Comparison of ENCODE assay signal across 9 cellular contexts in the genomic region with DNA sequence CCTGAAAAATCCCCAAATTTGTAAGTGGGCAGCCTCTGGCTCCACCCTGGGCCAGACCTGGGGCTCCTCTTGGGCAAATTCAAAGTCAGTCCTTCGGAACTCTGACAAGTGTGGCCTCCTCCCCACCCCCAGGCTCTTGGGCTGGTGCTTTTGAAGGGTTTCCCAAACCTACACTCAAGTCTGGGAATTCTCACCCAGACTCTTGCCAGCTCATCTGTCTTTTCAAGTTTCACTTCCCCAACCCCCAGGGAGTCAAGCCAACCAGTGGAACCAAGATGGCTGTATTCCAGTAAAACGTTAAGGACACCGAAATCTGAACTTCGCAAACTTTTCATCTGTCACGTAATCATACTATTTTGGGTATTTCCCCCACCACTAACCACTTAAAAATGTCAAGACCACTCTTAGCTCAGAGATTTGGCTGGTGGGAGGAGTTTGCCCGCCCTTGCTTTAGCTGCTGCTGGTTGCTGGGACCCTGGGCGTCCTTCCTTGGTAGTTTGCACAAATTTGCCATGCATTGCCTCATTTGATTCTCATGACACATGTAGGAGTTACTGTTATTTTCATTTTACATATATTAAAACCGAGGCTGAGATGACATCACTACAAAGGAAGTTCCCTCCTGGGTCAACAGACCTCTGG. TPM values are rescaled to one million over a fixed set of nuclear protein-coding genes. Genes with fewer than 3 reads are reported as not detected.
A peak's percentile ranks its signal among the peaks of the same experiment; 100 is the strongest.
DNase-seq lines count a peak whose midpoint lies in the region; ATAC-seq and TF ChIP-seq lines count a peak whose summit lies in the region.
"Had no signal": no experiment of that assay in that cellular context is flagged by ENCODE, and none has a peak within 500 bp of the region (broad histone marks: within the 10 kb centered on the region; RNA-seq: fewer than 3 reads in every experiment).

No MANE protein-coding gene starts in this region.

- TF ChIP-seq CTCF in suprapubic skin (IDR thresholded peaks at IDR 0.05) (no peak), gastrocnemius medialis (IDR thresholded peaks at IDR 0.05 in 4 of 5, conservative IDR thresholded peaks at IDR 0.05 in 1 of 5) (no peak)

- peak; percentile 85 for DNase-seq in EL
- DNase-seq in LHCN-M2 (ENCODE audit: low read depth) = peak; percentile 68
- DNase-seq in activated T-cell treated with anti-CD3 and anti-CD28 coated beads, Interleukin-2, amount 50 U/mL, for 24 hours = peak; percentile 81
- DNase-seq in kidney glomerular epithelial cell (lab: John Stamatoyannopoulos, UW) = peak; percentile 4
- DNase-seq in suprapubic skin (ENCODE audit: low spot score in 2 of 2) = peak in 1 of 2 donors; percentile 65
- DNase-seq in gastrocnemius medialis = no peak

- H3K36me3 Mint-ChIP-seq in activated T-cell treated with anti-CD3 and anti-CD28 coated beads, Interleukin-2, amount 50 U/mL, for 24 hours (ENCODE audit: low read depth) = peaks cover 97% of the 10 kb centered on the region

- in situ Hi-C loops in gastrocnemius medialis (cut with MboI; ENCODE audit: low sequenced_read_pairs in 4 of 4) = loop anchor here in 1 of 4 donors (10.0 kb wide), 1 partner anchor 134 kb away; a partner anchor contains a TSS

- TF ChIP-seq POLR2A in suprapubic skin (IDR thresholded peaks at IDR 0.05) (no peak), gastrocnemius medialis (IDR thresholded peaks at IDR 0.05) (no peak)

- no peaks in the 10 kb centered on the region for H3K9me3 ChIP-seq in suprapubic skin
- H3K9me3 ChIP-seq in gastrocnemius medialis = no peaks in the 10 kb centered on the region

- H3K4me3 Mint-ChIP-seq in activated T-cell treated with anti-CD3 and anti-CD28 coated beads, Interleukin-2, amount 50 U/mL, for 24 hours = peak overlapping the region; percentile 93

- peaks cover 81% of the 10 kb centered on the region for H3K4me1 Mint-ChIP-seq in activated T-cell treated with anti-CD3 and anti-CD28 coated beads, Interleukin-2, amount 50 U/mL, for 24 hours (ENCODE audit: low read depth)

- H3K36me3 ChIP-seq in suprapubic skin = peaks cover 33% of the 10 kb centered on the region
- peaks cover 2 to 42% of the 10 kb centered on the region in 2 donors for H3K36me3 ChIP-seq in gastrocnemius medialis

- H3K27me3 Mint-ChIP-seq in activated T-cell treated with anti-CD3 and anti-CD28 coated beads, Interleukin-2, amount 50 U/mL, for 24 hours = no peaks in the 10 kb centered on the region

- 35% methylated on average over 8 of the region's 8 CpGs for WGBS in suprapubic skin

- no peak for TF ChIP-seq EP300 in suprapubic skin (IDR thresholded peaks at IDR 0.05)

- H3K27ac ChIP-seq in suprapubic skin = peak overlapping the region; percentile 57
- peak overlapping the region in 1 of 4 donors; percentile 8 for H3K27ac ChIP-seq in gastrocnemius medialis

- H3K4me3 ChIP-seq in suprapubic skin (no peak overlapping the region), gastrocnemius medialis (no peak overlapping the region)

- intact Hi-C loops in gastrocnemius medialis (cut with DNase I; ENCODE audit: low total_unique reads) = no loop called here

- peak overlapping the region; percentile 100 for H3K27ac Mint-ChIP-seq in activated T-cell treated with anti-CD3 and anti-CD28 coated beads, Interleukin-2, amount 50 U/mL, for 24 hours

- peaks cover 45% of the 10 kb centered on the region for H3K4me1 ChIP-seq in suprapubic skin
- H3K4me1 ChIP-seq in gastrocnemius medialis = peaks cover 8 to 10% of the 10 kb centered on the region in 2 donors

- H3K27me3 ChIP-seq in suprapubic skin (no peaks in the 10 kb centered on the region), gastrocnemius medialis (no peaks in the 10 kb centered on the region)

- no peaks in the 10 kb centered on the region for H3K9me3 Mint-ChIP-seq in activated T-cell treated with anti-CD3 and anti-CD28 coated beads, Interleukin-2, amount 50 U/mL, for 24 hours

- peak; percentile 37 for ATAC-seq in GM21576 (IDR thresholded peaks at IDR 0.05; ENCODE audit: unreplicated experiment)
- no peak for ATAC-seq in GM21526 (IDR thresholded peaks at IDR 0.05; ENCODE audit: low FRiP score, unreplicated experiment)
- ATAC-seq in gastrocnemius medialis = no peak

RNA-seq across cellular contexts. Expression of a gene that starts 1.7 kb away (rescaled TPM):
- total RNA-seq in LHCN-M2 (2014; rRNA removed) = not detected in 2 replicates
- 0.02 TPM for polyA plus RNA-seq in LHCN-M2 (2012)
- total RNA-seq in suprapubic skin = 1 to 10 TPM in 3 of 4 donors, under 1 TPM in 1; 0.68 to 4.5 (median 1.6) TPM
- total RNA-seq in gastrocnemius medialis = 1 to 10 TPM in 2 of 4 donors, under 1 TPM in 1, not detected in 1; 0.61 to 1.4 (median 1.3) TPM
- total RNA-seq: HT1080 had no signal

RNA-seq across cellular contexts. Expression of a gene that starts 19.5 kb away (rescaled TPM):
- total RNA-seq in LHCN-M2 (2014; rRNA removed) = 117 and 126 TPM in 2 replicates
- polyA plus RNA-seq in LHCN-M2 (2012) = 103 TPM
- total RNA-seq in suprapubic skin = 10 to 100 TPM; 34.3 to 42.3 (median 35.9) TPM
- 10 to 100 TPM; 37.7 to 61.8 (median 47.4) TPM for total RNA-seq in gastrocnemius medialis

Comparison
In these comparisons a context has a peak if more than half of its experiments do, and no peak if none do; other contexts are left out.
1. DNase-seq: peak in EL (single experiment), LHCN-M2 (single experiment), activated T-cell treated with anti-CD3 and anti-CD28 coated beads, Interleukin-2, amount 50 U/mL, for 24 hours (single experiment) and kidney glomerular epithelial cell (single experiment); none in gastrocnemius medialis (0 of 2).